In the genomic region with DNA sequence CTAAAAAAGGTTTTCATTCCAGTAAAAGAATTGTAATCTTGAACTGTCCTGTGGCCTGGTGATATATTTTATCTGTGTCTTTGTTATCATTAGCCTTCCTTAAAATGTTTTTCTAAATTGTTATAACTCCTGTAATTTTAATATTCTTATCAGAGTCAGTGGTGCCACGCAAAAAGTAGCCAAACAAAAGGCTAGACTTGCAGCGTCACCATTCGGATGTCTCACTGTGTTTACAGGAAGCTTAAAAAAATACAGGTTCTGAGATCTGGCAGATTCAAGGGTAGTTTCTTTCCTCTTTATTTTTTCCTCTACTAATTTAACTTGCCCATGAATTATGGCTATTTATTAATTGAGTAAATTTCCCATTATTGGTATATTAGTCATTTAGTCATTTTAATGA, we compare ENCODE assay signal across 18 cellular contexts.
"Had no signal": no experiment of that assay in that cellular context is flagged by ENCODE, and none has a peak within 500 bp of the region (broad histone marks: within the 10 kb centered on the region; RNA-seq: fewer than 3 reads in every experiment).

No MANE protein-coding gene starts in this region.

- H3K4me1 Mint-ChIP-seq: nephron had no signal

- H3K27ac Mint-ChIP-seq: activated B cell treated with CpG ODN at 0.5 μM for 24 hours; activated naive CD8-positive, alpha-beta T cell; activated T-cell treated with anti-CD3 and anti-CD28 coated beads, Interleukin-2, amount 50 U/mL, for 72 hours had no signal

- H3K27me3 Mint-ChIP-seq: activated naive CD8-positive, alpha-beta T cell had no signal

- H3K27me3 ChIP-seq: sigmoid colon, spleen, stomach, testis, upper lobe of left lung had no signal

- H3K4me3 Mint-ChIP-seq: activated B cell treated with CpG ODN at 0.5 μM for 24 hours; activated naive CD8-positive, alpha-beta T cell; activated T-cell treated with anti-CD3 and anti-CD28 coated beads, Interleukin-2, amount 50 U/mL, for 72 hours; nephron had no signal

- DNase-seq: activated B cell treated with CpG ODN at 0.5 μM for 24 hours; activated CD4-positive, alpha-beta T cell treated with anti-CD3 and anti-CD28 coated beads for 48 hours; activated CD8-positive, alpha-beta memory T cell treated with anti-CD3 and anti-CD28 coated beads, Interleukin-2, amount 50 U/mL, for 48 hours; activated gamma-delta T cell; activated T-cell treated with anti-CD3 and anti-CD28 coated beads, Interleukin-2, amount 50 U/mL, for 72 hours; amygdala; foreskin fibroblast; glutamatergic neuron; hypothalamus; occipital lobe; sigmoid colon; spleen; stomach; T-helper 2 cell; testis; upper lobe of left lung had no signal

- H3K4me1 ChIP-seq: sigmoid colon, spleen, stomach, testis, upper lobe of left lung had no signal

- H3K27ac ChIP-seq: sigmoid colon, spleen, stomach, testis, upper lobe of left lung had no signal

- H3K9me3 Mint-ChIP-seq: activated B cell treated with CpG ODN at 0.5 μM for 24 hours, nephron had no signal

- H3K9me3 ChIP-seq: sigmoid colon, spleen, stomach, testis, upper lobe of left lung had no signal

- H3K4me3 ChIP-seq: sigmoid colon, spleen, stomach, testis, upper lobe of left lung had no signal

- H3K36me3 Mint-ChIP-seq: activated naive CD8-positive, alpha-beta T cell had no signal

- H3K36me3 ChIP-seq: sigmoid colon, spleen, stomach, upper lobe of left lung had no signal
